ENCODE assay signal across 8 cellular contexts in genomic region chr10:73246783-73247508, GRCh38. TPM values are rescaled to one million over a fixed set of nuclear protein-coding genes. Genes with fewer than 3 reads are reported as not detected.
DNase-seq lines count a peak whose midpoint lies in the region; ATAC-seq and TF ChIP-seq lines count a peak whose summit lies in the region.

A gene with protein sequence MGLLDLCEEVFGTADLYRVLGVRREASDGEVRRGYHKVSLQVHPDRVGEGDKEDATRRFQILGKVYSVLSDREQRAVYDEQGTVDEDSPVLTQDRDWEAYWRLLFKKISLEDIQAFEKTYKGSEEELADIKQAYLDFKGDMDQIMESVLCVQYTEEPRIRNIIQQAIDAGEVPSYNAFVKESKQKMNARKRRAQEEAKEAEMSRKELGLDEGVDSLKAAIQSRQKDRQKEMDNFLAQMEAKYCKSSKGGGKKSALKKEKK (minus strand): TSS chr10:73247255. CDS start chr10:73247189, 66 bp downstream.

- ATAC-seq in GM23338 = peak; percentile 89
- ATAC-seq in activated T-helper 17 cell treated with anti-CD3 and anti-CD28 coated beads, Interleukin-2, amount 50 U/mL, for 72 hours (replicated peaks) = peak; percentile 92
- peak; percentile 92 to 93 for ATAC-seq in natural killer cell treated with Interleukin-12 subunit alpha and Interleukin-12 subunit beta and Interleukin-15 and Interleukin-18, amount 100 ng/mL, for 72 hours
- peak; percentile 92 for ATAC-seq in stimulated activated naive CD8-positive, alpha-beta T cell treated with anti-CD3 and anti-CD28 coated beads, Interleukin-15, Interleukin-2, amounts not matched to agents 100 U/mL and 50 U/mL, for 24 hours

- no peaks in the 10 kb centered on the region for H3K27me3 ChIP-seq in GM23338 (ENCODE audit: insufficient read depth)

- peaks cover 81% of the 10 kb centered on the region for H3K36me3 Mint-ChIP-seq in GM23338 (ENCODE audit: low read depth)
- H3K36me3 Mint-ChIP-seq in activated T-helper 17 cell treated with anti-CD3 and anti-CD28 coated beads, Interleukin-2, amount 50 U/mL, for 72 hours (ENCODE audit: low read depth) = peaks cover 100% of the 10 kb centered on the region
- H3K36me3 Mint-ChIP-seq in natural killer cell treated with Interleukin-12 subunit alpha and Interleukin-12 subunit beta and Interleukin-15 and Interleukin-18, amount 100 ng/mL, for 72 hours = peaks cover 43% of the 10 kb centered on the region

- no peaks in the 10 kb centered on the region; the same call in 1 of the 2 replicates for H4K20me1 ChIP-seq in GM23338 (replicated peaks; ENCODE audit: insufficient read depth)

- H3K4me1 Mint-ChIP-seq in GM23338 = peaks cover 23% of the 10 kb centered on the region; the same call in 2 of the 3 replicates
- peaks cover 26% of the 10 kb centered on the region for H3K4me1 Mint-ChIP-seq in activated T-helper 17 cell treated with anti-CD3 and anti-CD28 coated beads, Interleukin-2, amount 50 U/mL, for 72 hours
- peaks cover 36 to 44% of the 10 kb centered on the region in 2 donors for H3K4me1 Mint-ChIP-seq in natural killer cell treated with Interleukin-12 subunit alpha and Interleukin-12 subunit beta and Interleukin-15 and Interleukin-18, amount 100 ng/mL, for 72 hours (ENCODE audit: low read depth in 2 of 2)

- H3K27ac ChIP-seq in GM23338 (ENCODE audit: low read depth) = peak within 1 kb of the TSS; percentile 98

- peaks cover 9% of the 10 kb centered on the region for H3K27me3 Mint-ChIP-seq in GM23338 (ENCODE audit: insufficient read depth, low read depth, poor library complexity)
- no peaks in the 10 kb centered on the region for H3K27me3 Mint-ChIP-seq in activated T-helper 17 cell treated with anti-CD3 and anti-CD28 coated beads, Interleukin-2, amount 50 U/mL, for 72 hours
- H3K27me3 Mint-ChIP-seq in natural killer cell treated with Interleukin-12 subunit alpha and Interleukin-12 subunit beta and Interleukin-15 and Interleukin-18, amount 100 ng/mL, for 72 hours = no peaks in the 10 kb centered on the region

- TF ChIP-seq CTCF in GM23338 (conservative IDR thresholded peaks at IDR 0.05; ENCODE audit: low read depth in 2 of 2) = 0 out of 4 replicates have a peak, but pooled peaks of 1 of the 2 experiments have one; percentile 2

- peaks cover 50% of the 10 kb centered on the region for H3K36me3 ChIP-seq in GM23338 (ENCODE audit: insufficient read depth)

- H3K4me3 Mint-ChIP-seq in GM23338 = peak within 1 kb of the TSS; percentile 100
- H3K4me3 Mint-ChIP-seq in activated T-helper 17 cell treated with anti-CD3 and anti-CD28 coated beads, Interleukin-2, amount 50 U/mL, for 72 hours = peak within 1 kb of the TSS; percentile 96
- peak within 1 kb of the TSS; percentile 90 for H3K4me3 Mint-ChIP-seq in natural killer cell treated with Interleukin-12 subunit alpha and Interleukin-12 subunit beta and Interleukin-15 and Interleukin-18, amount 100 ng/mL, for 72 hours

- peak within 1 kb of the TSS; percentile 81 for H3K4me3 ChIP-seq in GM23338

- H3K27ac Mint-ChIP-seq in GM23338 = peak within 1 kb of the TSS; percentile 100
- peak within 1 kb of the TSS; percentile 88 for H3K27ac Mint-ChIP-seq in activated T-helper 17 cell treated with anti-CD3 and anti-CD28 coated beads, Interleukin-2, amount 50 U/mL, for 72 hours
- H3K27ac Mint-ChIP-seq in natural killer cell treated with Interleukin-12 subunit alpha and Interleukin-12 subunit beta and Interleukin-15 and Interleukin-18, amount 100 ng/mL, for 72 hours = peak within 1 kb of the TSS; percentile 84 to 94

- DNase-seq in EH (ENCODE audit: low read depth) (peak; percentile 91), GM23338 (ENCODE audit: low spot score) (peak; percentile 97), LHCN-M2 (ENCODE audit: low read depth) (peak; percentile 94), RPMI8226 (peak; percentile 94), fibroblast of peridontal ligament (ENCODE audit: extremely low read depth) (peak; percentile 85)
- peak; percentile 96 for DNase-seq in natural killer cell treated with Interleukin-12 subunit alpha and Interleukin-12 subunit beta and Interleukin-15 and Interleukin-18, amount 100 ng/mL, for 72 hours (ENCODE audit: low spot score)
- peak; percentile 98 for DNase-seq in stimulated activated naive CD8-positive, alpha-beta T cell treated with anti-CD3 and anti-CD28 coated beads, Interleukin-15, Interleukin-2, amounts not matched to agents 100 U/mL and 50 U/mL, for 24 hours

- H3F3A ChIP-seq in GM23338 (replicated peaks; ENCODE audit: low read depth) = peaks cover 26% of the 10 kb centered on the region

- H3K9me2 ChIP-seq in GM23338 (ENCODE audit: insufficient read depth) = no peaks in the 10 kb centered on the region

- H3K4me1 ChIP-seq in GM23338 (ENCODE audit: insufficient read depth) = peaks cover 20% of the 10 kb centered on the region

- no peaks in the 10 kb centered on the region for H3K9me3 Mint-ChIP-seq in GM23338
- no peaks in the 10 kb centered on the region for H3K9me3 Mint-ChIP-seq in activated T-helper 17 cell treated with anti-CD3 and anti-CD28 coated beads, Interleukin-2, amount 50 U/mL, for 72 hours
- H3K9me3 Mint-ChIP-seq in natural killer cell treated with Interleukin-12 subunit alpha and Interleukin-12 subunit beta and Interleukin-15 and Interleukin-18, amount 100 ng/mL, for 72 hours = no peaks in the 10 kb centered on the region

- peaks cover 70% of the 10 kb centered on the region for H3K79me2 ChIP-seq in GM23338 (replicated peaks; ENCODE audit: insufficient read depth)

- H3K4me2 ChIP-seq in GM23338 = peak within 1 kb of the TSS; percentile 98

- H2AFZ ChIP-seq in GM23338 = no peak within 1 kb of the TSS

TF ChIP-seq in GM23338, 12 proteins besides CTCF, POLR2A, EP300 and RAD21 (continues in another document):
- no peak for TF ChIP-seq EZH2phosphoT487 (IDR thresholded peaks at IDR 0.05; ENCODE audit: unreplicated experiment)
- TF ChIP-seq REST (IDR thresholded peaks at IDR 0.05; ENCODE audit: unreplicated experiment) = no peak
- TF ChIP-seq NANOG (IDR thresholded peaks at IDR 0.05; ENCODE audit: borderline replicate concordance) = peak; percentile 12; the same call in 1 of the 2 replicates
- TF ChIP-seq STAT1 (IDR thresholded peaks at IDR 0.05; ENCODE audit: unreplicated experiment) = no peak
- TF ChIP-seq, protein P1, sequence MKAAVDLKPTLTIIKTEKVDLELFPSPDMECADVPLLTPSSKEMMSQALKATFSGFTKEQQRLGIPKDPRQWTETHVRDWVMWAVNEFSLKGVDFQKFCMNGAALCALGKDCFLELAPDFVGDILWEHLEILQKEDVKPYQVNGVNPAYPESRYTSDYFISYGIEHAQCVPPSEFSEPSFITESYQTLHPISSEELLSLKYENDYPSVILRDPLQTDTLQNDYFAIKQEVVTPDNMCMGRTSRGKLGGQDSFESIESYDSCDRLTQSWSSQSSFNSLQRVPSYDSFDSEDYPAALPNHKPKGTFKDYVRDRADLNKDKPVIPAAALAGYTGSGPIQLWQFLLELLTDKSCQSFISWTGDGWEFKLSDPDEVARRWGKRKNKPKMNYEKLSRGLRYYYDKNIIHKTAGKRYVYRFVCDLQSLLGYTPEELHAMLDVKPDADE (IDR thresholded peaks at IDR 0.05) = peak; percentile 78
- no peak for TF ChIP-seq ZNF331 (CRISPR knock-in tag; IDR thresholded peaks at IDR 0.05; ENCODE audit: low read depth)
- no peak for TF ChIP-seq EZH2 (IDR thresholded peaks at IDR 0.05; ENCODE audit: low read depth, unreplicated experiment)
- peak; percentile 97 for TF ChIP-seq POLR2AphosphoS5 (IDR thresholded peaks at IDR 0.05; ENCODE audit: low read depth)
- no peak for TF ChIP-seq JUNB (IDR thresholded peaks at IDR 0.05; ENCODE audit: unreplicated experiment)
- no peak for TF ChIP-seq ZNF114 (CRISPR knock-in tag; IDR thresholded peaks at IDR 0.05)

RNA-seq across cellular contexts. Expression of the gene that starts here (rescaled TPM):
- 27.8 and 33.2 TPM in 2 replicates for total RNA-seq in GM23338 (2014; rRNA removed; shearing (Covaris generic))
- 23.6 and 31.0 TPM in 2 replicates for polyA plus RNA-seq in GM23338 (2016; fragmentation: Nextera tagmentation; extraction: Ambion mirVana)
- total RNA-seq in LHCN-M2 (2014; rRNA removed) = 64.8 and 66.5 TPM in 2 replicates
- polyA plus RNA-seq in LHCN-M2 (2012) = 19.4 TPM
- total RNA-seq in activated T-helper 17 cell treated with anti-CD3 and anti-CD28 coated beads, Interleukin-2, amount 50 U/mL, for 72 hours = 10 to 100 TPM; 43.5 to 68.1 TPM
- 10 to 100 TPM; 38.8 to 68.9 TPM for total RNA-seq in natural killer cell treated with Interleukin-12 subunit alpha and Interleukin-12 subunit beta and Interleukin-15 and Interleukin-18, amount 100 ng/mL, for 72 hours

Comparison
In these comparisons a context has a peak if more than half of its experiments do, and no peak if none do; other contexts are left out.
1. Peak in every context shown above with its lines: DNase-seq, ATAC-seq, H3K4me3 ChIP-seq and H3K27ac ChIP-seq.